In the genomic region with DNA sequence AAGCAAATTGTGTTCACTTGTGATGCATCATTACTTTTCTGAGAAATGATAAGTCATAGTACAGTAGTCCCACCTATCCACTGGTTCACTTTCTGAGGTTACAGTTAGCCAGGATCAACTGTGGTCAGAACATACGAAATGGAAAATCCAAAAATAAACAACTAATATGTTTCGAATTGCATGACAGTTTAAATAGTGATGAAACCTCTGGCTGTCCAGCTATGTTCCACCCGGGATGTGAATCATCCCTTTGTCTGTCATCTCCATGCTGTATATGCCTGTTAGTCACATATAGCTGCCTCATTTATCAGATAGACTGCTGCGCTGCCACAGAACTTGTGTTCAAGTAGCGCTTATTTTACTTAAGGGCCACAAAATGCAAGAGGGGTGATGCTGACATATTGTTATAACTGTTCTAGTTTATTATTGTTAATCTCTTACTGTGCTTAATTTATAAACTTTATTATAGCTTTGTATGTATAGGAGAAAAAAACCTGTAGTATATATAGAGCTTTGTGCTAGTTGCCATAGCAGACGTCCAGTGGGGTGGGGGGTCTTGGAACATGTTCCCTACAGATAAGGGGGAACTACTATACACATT, we compare ENCODE assay signal across 1 cellular context.
TF ChIP-seq lines count a peak whose summit lies in the region.

No MANE protein-coding gene starts in this region.

TF ChIP-seq in GM23338, 12 proteins besides CTCF, POLR2A, EP300 and RAD21 (continued from another document):
- TF ChIP-seq, protein P1, sequence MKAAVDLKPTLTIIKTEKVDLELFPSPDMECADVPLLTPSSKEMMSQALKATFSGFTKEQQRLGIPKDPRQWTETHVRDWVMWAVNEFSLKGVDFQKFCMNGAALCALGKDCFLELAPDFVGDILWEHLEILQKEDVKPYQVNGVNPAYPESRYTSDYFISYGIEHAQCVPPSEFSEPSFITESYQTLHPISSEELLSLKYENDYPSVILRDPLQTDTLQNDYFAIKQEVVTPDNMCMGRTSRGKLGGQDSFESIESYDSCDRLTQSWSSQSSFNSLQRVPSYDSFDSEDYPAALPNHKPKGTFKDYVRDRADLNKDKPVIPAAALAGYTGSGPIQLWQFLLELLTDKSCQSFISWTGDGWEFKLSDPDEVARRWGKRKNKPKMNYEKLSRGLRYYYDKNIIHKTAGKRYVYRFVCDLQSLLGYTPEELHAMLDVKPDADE (IDR thresholded peaks at IDR 0.05): no peak
- no peak for TF ChIP-seq EZH2phosphoT487 (IDR thresholded peaks at IDR 0.05; ENCODE audit: unreplicated experiment)
- TF ChIP-seq CREB1 (CRISPR knock-in tag; IDR thresholded peaks at IDR 0.05; ENCODE audit: low read depth): no peak
- TF ChIP-seq POLR2AphosphoS5 (IDR thresholded peaks at IDR 0.05; ENCODE audit: low read depth): no peak
- no peak for TF ChIP-seq NANOG (IDR thresholded peaks at IDR 0.05; ENCODE audit: borderline replicate concordance)
